ENCODE assay signal across 23 cellular contexts in the genomic region with DNA sequence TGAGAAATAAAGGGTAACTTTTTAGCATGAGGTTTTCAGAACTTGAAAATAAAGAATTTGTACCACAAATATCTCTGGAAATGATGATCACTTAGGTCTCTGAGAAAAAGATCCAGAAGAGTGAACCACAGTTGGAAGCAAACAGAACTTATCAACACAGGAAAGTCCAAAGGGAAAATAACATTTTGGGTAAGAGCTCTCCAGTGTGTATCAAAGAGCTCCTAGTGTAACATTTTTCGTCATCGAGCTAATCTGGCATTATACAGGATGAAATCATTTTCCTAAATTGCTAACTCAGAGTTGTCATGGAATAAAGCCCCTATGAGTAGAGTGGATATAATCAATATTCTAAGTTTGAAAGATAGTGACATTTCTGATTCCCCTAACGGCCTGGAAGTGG.
"Had no signal": no experiment of that assay in that cellular context is flagged by ENCODE, and none has a peak within 500 bp of the region (broad histone marks: within the 10 kb centered on the region; RNA-seq: fewer than 3 reads in every experiment).

No MANE protein-coding gene starts in this region.

- H3K9me3 ChIP-seq: MG63, SJCRH30 had no signal

- DNase-seq: IMR-90, Karpas-422, KG1, MG63, NCI-H1092, NCI-H1105 treated with DMSO at 0.1 percent for 48 hours, NCI-H1417 treated with DMSO at 0.1 percent for 48 hours, NCI-H146, NCI-H187, NCI-H2029, NCI-H2081 treated with DMSO at 0.1 percent for 48 hours, NCI-H2171, NCI-H226, NCI-H446, NCI-H510A, NCI-H524 treated with DMSO at 0.1 percent for 48 hours, NCI-H69, NCI-H774, RPMI8226, SHP77 treated with DMSO at 0.1 percent for 48 hours, SJCRH30 had no signal

- H3K27me3 ChIP-seq: MG63, SJCRH30 had no signal

- H3K4me1 ChIP-seq: SJCRH30 had no signal

- ATAC-seq: HepG2, SK-N-SH treated with all-trans-retinoic acid at 6 μM for 48 hours had no signal

- H3K36me3 ChIP-seq: MG63, SJCRH30 had no signal

- H3K27ac ChIP-seq: SJCRH30 had no signal

- H3K4me3 ChIP-seq: MG63, SJCRH30 had no signal
